8 cellular contexts compared by ENCODE assay signal in genomic region chr4:77240469-77241066, GRCh38.
A peak's percentile ranks its signal among the peaks of the same experiment; 100 is the strongest.
DNase-seq lines count a peak whose midpoint lies in the region; TF ChIP-seq lines count a peak whose summit lies in the region.

No MANE protein-coding gene starts in this region.

- H3K9ac ChIP-seq in H9 (ENCODE audit: extremely low read depth, insufficient read length, low read length), result no peak overlapping the region

- no peaks in the 10 kb centered on the region for H3K4me1 ChIP-seq in H9 (ENCODE audit: insufficient read depth, low read length)
- H3K4me1 ChIP-seq in iPS DF 6.9 (ENCODE audit: control insufficient read depth, insufficient read depth, low read length), result no peaks in the 10 kb centered on the region

- no peaks in the 10 kb centered on the region for H3K9me3 ChIP-seq in H9 (ENCODE audit: control insufficient read depth, low read depth, low read length)
- H3K9me3 ChIP-seq in iPS DF 6.9 (ENCODE audit: control insufficient read depth, insufficient read depth, low read length), result no peaks in the 10 kb centered on the region

- no peak overlapping the region for H3K4me3 ChIP-seq in iPS DF 6.9 (ENCODE audit: low read length)

- H3K27ac ChIP-seq in H9 (ENCODE audit: insufficient read length, low read depth, low read length) (no peak overlapping the region), iPS DF 6.9 (ENCODE audit: low read length) (no peak overlapping the region)

- DNase-seq in GM03348 (ENCODE audit: low spot score), result peak; percentile 83
- DNase-seq in H9, result peak; percentile 82
- peak; percentile 17 for DNase-seq in NCI-H1092 (lab: John Stamatoyannopoulos, UW)
- DNase-seq in T-helper 22 cell (ENCODE audit: low read depth), result peak; percentile 1
- DNase-seq in astrocyte of the hippocampus (ENCODE audit: low read depth, low spot score), result peak; percentile 66
- peak; percentile 72 for DNase-seq in iPS DF 6.9 (ENCODE audit: low read depth, low spot score)
- peak; percentile 43 to 51 for DNase-seq in stimulated activated CD4-positive, alpha-beta T cell treated with anti-CD3 and anti-CD28 coated beads, Interleukin-15, amount 100 ng/mL, for 48 hours (ENCODE audit: low read depth in 2 of 2)
- DNase-seq in mesenteric fat pad (ENCODE audit: low spot score), result no peak

- H4K5ac ChIP-seq in H9 (ENCODE audit: insufficient read length, low read depth, low read length), result no peak overlapping the region

- H3K56ac ChIP-seq in H9 (ENCODE audit: insufficient read length, low read depth, low read length), result no peak overlapping the region

- no peaks in the 10 kb centered on the region for H3K79me2 ChIP-seq in H9 (ENCODE audit: insufficient read depth, low read length)

- H4K8ac ChIP-seq in H9 (replicated peaks; ENCODE audit: insufficient read length, low read depth, low read length), result no peak overlapping the region

- no peaks in the 10 kb centered on the region for H3K36me3 Mint-ChIP-seq in H9 (ENCODE audit: insufficient read depth in 1 of 3, low read depth in 3 of 3)

- peak; percentile 89 for TF ChIP-seq CTCF in H9 (conservative IDR thresholded peaks at IDR 0.05)

- H4K91ac ChIP-seq in H9 (ENCODE audit: insufficient read length, low read depth, low read length), result no peak overlapping the region

- no peak overlapping the region for H2AFZ ChIP-seq in H9 (ENCODE audit: low read length)

- H3K27ac Mint-ChIP-seq in H9, result no peak overlapping the region

- H3T11ph ChIP-seq in H9 (ENCODE audit: low read length), result no peak overlapping the region

- no peak overlapping the region for H2BK5ac ChIP-seq in H9 (ENCODE audit: insufficient read length, low read length)

- no peak overlapping the region for H3K18ac ChIP-seq in H9 (ENCODE audit: insufficient read length, low read depth, low read length)

- no CpG with 5 or more reads among the region's 10 CpGs for WGBS in H9 (ENCODE audit: extremely low coverage, insufficient read length, low lambda C conversion rate)
- WGBS in iPS DF 6.9 (ENCODE audit: insufficient coverage, insufficient read length), result no CpG with 5 or more reads among the region's 10 CpGs

- H3K14ac ChIP-seq in H9 (ENCODE audit: insufficient read depth, low read length), result no peak overlapping the region

- H3K9me3 Mint-ChIP-seq in H9, result no peaks in the 10 kb centered on the region

- H3K4ac ChIP-seq in H9 (ENCODE audit: low read depth, low read length), result no peak overlapping the region

- H3K79me1 ChIP-seq in H9 (ENCODE audit: insufficient read depth, low read depth, low read length, poor library complexity, severe bottlenecking), result no peaks in the 10 kb centered on the region

- no peak overlapping the region for H2BK15ac ChIP-seq in H9 (ENCODE audit: low read depth, low read length)

- H3K27me3 Mint-ChIP-seq in H9 (ENCODE audit: low read depth), result peaks cover 29% of the 10 kb centered on the region

- H2BK20ac ChIP-seq in H9 (ENCODE audit: low read depth, low read length, poor library complexity, severe bottlenecking), result no peak overlapping the region

- no peak overlapping the region for H2AK5ac ChIP-seq in H9 (ENCODE audit: insufficient read length, low read length)

- no peak overlapping the region for H3K23ac ChIP-seq in H9 (ENCODE audit: insufficient read length, low read depth, low read length)

- no peaks in the 10 kb centered on the region for H4K20me1 ChIP-seq in H9 (ENCODE audit: control insufficient read depth, insufficient read depth, insufficient read length)

- no peaks in the 10 kb centered on the region for H3K36me3 ChIP-seq in iPS DF 6.9 (ENCODE audit: control insufficient read depth, insufficient read depth, low read length)

- no peak overlapping the region for H3K4me3 Mint-ChIP-seq in H9

- no peak overlapping the region for H2BK12ac ChIP-seq in H9 (ENCODE audit: insufficient read length, low read depth, low read length)

- H3K4me1 Mint-ChIP-seq in H9, result 0 out of 4 replicates have a peak, but pooled peaks cover 0 to 2% of the 10 kb centered on the region in 2 experiments

- H3K4me2 ChIP-seq in H9 (ENCODE audit: insufficient read depth, insufficient read length, low read length), result no peak overlapping the region

- H3K23me2 ChIP-seq in H9 (ENCODE audit: insufficient read length, low read depth, low read length, poor library complexity, severe bottlenecking), result no peaks in the 10 kb centered on the region

- no peaks in the 10 kb centered on the region for H3K27me3 ChIP-seq in H9 (ENCODE audit: insufficient read depth, low read length)
- no peaks in the 10 kb centered on the region for H3K27me3 ChIP-seq in iPS DF 6.9 (ENCODE audit: control insufficient read depth, insufficient read depth, low read length)

- H2BK120ac ChIP-seq in H9 (ENCODE audit: low read depth, low read length, poor library complexity, severe bottlenecking), result no peak overlapping the region
